Comparison of ENCODE assay signal across 8 cellular contexts in genomic region chr7:44123190-44124003, GRCh38. TPM values are rescaled to one million over a fixed set of nuclear protein-coding genes. Genes with fewer than 3 reads are reported as not detected.
A peak's percentile ranks its signal among the peaks of the same experiment; 100 is the strongest.
DNase-seq lines count a peak whose midpoint lies in the region; ATAC-seq and TF ChIP-seq lines count a peak whose summit lies in the region.

Gene POLD2, minus strand, starts transcription at chr7:44123548. Its CDS starts 1,495 bp downstream, at chr7:44122053.

- POLR2A ChIA-PET in activated CD4-positive, alpha-beta T cell treated with anti-CD3 and anti-CD28 coated beads for 36 hours (lab: Charles Lee) = interaction anchor here (0.6 to 0.7 kb wide), 2 partner anchors 9 to 42 kb away, joined by 3 read pairs; no protein-coding TSS in a partner anchor

- no peaks in the 10 kb centered on the region for H3K27me3 Mint-ChIP-seq in activated CD4-positive, alpha-beta T cell treated with anti-CD3 and anti-CD28 coated beads for 36 hours

- peak within 1 kb of the TSS; percentile 89 for H3K27ac Mint-ChIP-seq in activated CD4-positive, alpha-beta T cell treated with anti-CD3 and anti-CD28 coated beads for 36 hours

- DNase-seq in AML-193 (lab: John Stamatoyannopoulos, UW) = peak; percentile 84 to 90
- peak; percentile 97 for DNase-seq in NCI-H510A (lab: John Stamatoyannopoulos, UW)
- peak; percentile 99 for DNase-seq in activated CD4-positive, alpha-beta T cell treated with anti-CD3 and anti-CD28 coated beads for 36 hours
- DNase-seq in choroid plexus epithelial cell (ENCODE audit: low read depth) = peak; percentile 97
- peak; percentile 95 for DNase-seq in kidney glomerular epithelial cell (lab: John Stamatoyannopoulos, UW)
- DNase-seq in stimulated activated CD4-positive, alpha-beta T cell treated with anti-CD3 and anti-CD28 coated beads, Interleukin-1b, Interleukin-23, amount 100 ng/mL, for 1 hour (ENCODE audit: low read depth in 2 of 2) = peak; percentile 88 to 96

- TF ChIP-seq CTCF in choroid plexus epithelial cell (conservative IDR thresholded peaks at IDR 0.05; ENCODE audit: low read depth, low read length) = no peak

- H3K36me3 Mint-ChIP-seq in activated CD4-positive, alpha-beta T cell treated with anti-CD3 and anti-CD28 coated beads for 36 hours (ENCODE audit: low read depth) = peaks cover 38% of the 10 kb centered on the region

- CTCF ChIA-PET in activated CD4-positive, alpha-beta T cell treated with anti-CD3 and anti-CD28 coated beads for 36 hours (lab: Charles Lee) = interaction anchor here (0.7 to 1.9 kb wide), 4 partner anchors 8 to 541 kb away, joined by 3 to 6 read pairs (median 3); partner anchors contain the start of gene STK17A

- peak; percentile 99 for ATAC-seq in HG03432 (IDR thresholded peaks at IDR 0.05; ENCODE audit: unreplicated experiment)
- peak; percentile 100 for ATAC-seq in activated CD4-positive, alpha-beta T cell treated with anti-CD3 and anti-CD28 coated beads for 36 hours

- H3K4me1 Mint-ChIP-seq in activated CD4-positive, alpha-beta T cell treated with anti-CD3 and anti-CD28 coated beads for 36 hours = peaks cover 42% of the 10 kb centered on the region

- H3K4me3 ChIP-seq in choroid plexus epithelial cell (ENCODE audit: low read depth, low read length) = peak within 1 kb of the TSS; percentile 85

- H3K4me3 Mint-ChIP-seq in activated CD4-positive, alpha-beta T cell treated with anti-CD3 and anti-CD28 coated beads for 36 hours = peak within 1 kb of the TSS; percentile 86

- H3K9me3 Mint-ChIP-seq in activated CD4-positive, alpha-beta T cell treated with anti-CD3 and anti-CD28 coated beads for 36 hours (ENCODE audit: low read depth) = no peaks in the 10 kb centered on the region

- intact Hi-C loops in activated CD4-positive, alpha-beta T cell treated with anti-CD3 and anti-CD28 coated beads for 36 hours (cut with DNase I, micrococcal nuclease) = loop anchor here (1.0 to 2.0 kb wide), 12 partner anchors 19 to 723 kb away; partner anchors contain the start of genes POLM (in 2 of the 2), YKT6 (in 2 of the 2), AEBP1 (in 1 of the 2) and DBNL (in 1 of the 2)

- peak; percentile 70 for TF ChIP-seq POLR2A in GM19099 (IDR thresholded peaks at IDR 0.05; ENCODE audit: extremely low read depth, insufficient read length, low read depth)

RNA-seq across cellular contexts. Expression of gene POLD2, which starts in this region (rescaled TPM):
- 100 to 1,000 TPM; 250 to 347 TPM for total RNA-seq in activated CD4-positive, alpha-beta T cell treated with anti-CD3 and anti-CD28 coated beads for 36 hours

Comparison
In these comparisons a context has a peak if more than half of its experiments do, and no peak if none do; other contexts are left out.
1. Peak in every context shown above with its lines: DNase-seq, ATAC-seq and H3K4me3 ChIP-seq.